ENCODE assay signal across 8 cellular contexts in genomic region chr17:45135192-45135977, GRCh38. TPM values are rescaled to one million over a fixed set of nuclear protein-coding genes. Genes with fewer than 3 reads are reported as not detected.
DNase-seq lines count a peak whose midpoint lies in the region; TF ChIP-seq lines count a peak whose summit lies in the region.

A gene with protein sequence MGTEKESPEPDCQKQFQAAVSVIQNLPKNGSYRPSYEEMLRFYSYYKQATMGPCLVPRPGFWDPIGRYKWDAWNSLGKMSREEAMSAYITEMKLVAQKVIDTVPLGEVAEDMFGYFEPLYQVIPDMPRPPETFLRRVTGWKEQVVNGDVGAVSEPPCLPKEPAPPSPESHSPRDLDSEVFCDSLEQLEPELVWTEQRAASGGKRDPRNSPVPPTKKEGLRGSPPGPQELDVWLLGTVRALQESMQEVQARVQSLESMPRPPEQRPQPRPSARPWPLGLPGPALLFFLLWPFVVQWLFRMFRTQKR (plus strand): TSS chr17:45135687. CDS start chr17:45136145, 458 bp downstream.

- DNase-seq in H4 (ENCODE audit: low spot score) (peak; percentile 97), LoVo (ENCODE audit: low spot score) (peak; percentile 98), fibroblast of pulmonary artery (ENCODE audit: low read depth) (peak; percentile 99)
- peak; percentile 95 for DNase-seq in activated effector memory CD4-positive, alpha-beta T cell treated with Interleukin-2 at 50 U/mL for 16 hours

- H3K27ac Mint-ChIP-seq in nephron: peak within 1 kb of the TSS; percentile 56 to 77 (median 70)
- H3K27ac Mint-ChIP-seq in stimulated activated naive CD8-positive, alpha-beta T cell treated with anti-CD3 and anti-CD28 coated beads, Interleukin-15, Interleukin-2, amounts not matched to agents 100 ng/mL and 50 ng/mL, for 24 hours: peak within 1 kb of the TSS; percentile 65

- H3K4me3 ChIP-seq in fibroblast of pulmonary artery (replicated peaks; ENCODE audit: low read depth, low read length): peak within 1 kb of the TSS; percentile 68

- peaks cover 15% of the 10 kb centered on the region; the same call in 1 of the 2 replicates for H3K4me1 ChIP-seq in ES-I3 (ENCODE audit: insufficient read depth, low read length)

- TF ChIP-seq CTCF in fibroblast of pulmonary artery (IDR thresholded peaks at IDR 0.05; ENCODE audit: low read length, missing control alignments) (no peak), nephron (IDR thresholded peaks at IDR 0.05; ENCODE audit: unreplicated experiment in 3 of 3) (peak; percentile 100)

- peak within 1 kb of the TSS; percentile 77 to 83 (median 79) for H3K4me3 Mint-ChIP-seq in nephron
- H3K4me3 Mint-ChIP-seq in stimulated activated naive CD8-positive, alpha-beta T cell treated with anti-CD3 and anti-CD28 coated beads, Interleukin-15, Interleukin-2, amounts not matched to agents 100 ng/mL and 50 ng/mL, for 24 hours: peak within 1 kb of the TSS; percentile 86

- peak; percentile 89 for TF ChIP-seq POLR2A in Raji (IDR thresholded peaks at IDR 0.05; ENCODE audit: insufficient read depth, low read depth, low read length)

- peak within 1 kb of the TSS; percentile 39; the same call in 1 of the 2 replicates for H3K9ac ChIP-seq in ES-I3 (ENCODE audit: low read depth, low read length)

- no peaks in the 10 kb centered on the region for H3K36me3 ChIP-seq in ES-I3 (ENCODE audit: insufficient read depth, low read length)

- H3K9me3 Mint-ChIP-seq in nephron: peaks cover 2% of the 10 kb centered on the region
- no peaks in the 10 kb centered on the region for H3K9me3 Mint-ChIP-seq in stimulated activated naive CD8-positive, alpha-beta T cell treated with anti-CD3 and anti-CD28 coated beads, Interleukin-15, Interleukin-2, amounts not matched to agents 100 ng/mL and 50 ng/mL, for 24 hours

- H3K27me3 Mint-ChIP-seq in nephron (ENCODE audit: low read depth): no peaks in the 10 kb centered on the region
- H3K27me3 Mint-ChIP-seq in stimulated activated naive CD8-positive, alpha-beta T cell treated with anti-CD3 and anti-CD28 coated beads, Interleukin-15, Interleukin-2, amounts not matched to agents 100 ng/mL and 50 ng/mL, for 24 hours: peaks cover 6% of the 10 kb centered on the region

- peaks cover 17% of the 10 kb centered on the region for H3K4me1 Mint-ChIP-seq in nephron
- H3K4me1 Mint-ChIP-seq in stimulated activated naive CD8-positive, alpha-beta T cell treated with anti-CD3 and anti-CD28 coated beads, Interleukin-15, Interleukin-2, amounts not matched to agents 100 ng/mL and 50 ng/mL, for 24 hours (ENCODE audit: low read depth): peaks cover 23% of the 10 kb centered on the region

- H3K36me3 Mint-ChIP-seq in nephron (ENCODE audit: low read depth): no peaks in the 10 kb centered on the region
- no peaks in the 10 kb centered on the region for H3K36me3 Mint-ChIP-seq in stimulated activated naive CD8-positive, alpha-beta T cell treated with anti-CD3 and anti-CD28 coated beads, Interleukin-15, Interleukin-2, amounts not matched to agents 100 ng/mL and 50 ng/mL, for 24 hours (ENCODE audit: low read depth)

- H3K9me3 ChIP-seq in ES-I3 (ENCODE audit: control insufficient read depth, insufficient read depth, low read length): no peaks in the 10 kb centered on the region

RNA-seq across cellular contexts. Expression of the gene that starts here (rescaled TPM):
- total RNA-seq in H4 (2014; rRNA removed; shearing (Covaris generic)): 2.1 and 2.6 TPM in 2 replicates

Comparison
In these comparisons a context has a peak if more than half of its experiments do, and no peak if none do; other contexts are left out.
1. Peak in every context shown above with its lines: DNase-seq and H3K4me3 ChIP-seq.